ENCODE assay signal across 1 cellular context in genomic region chr14:23118506-23119361, GRCh38.
A peak's percentile ranks its signal among the peaks of the same experiment; 100 is the strongest.
TF ChIP-seq lines count a peak whose summit lies in the region.

CEBPE (minus strand) TSS chr14:23119255; CDS start chr14:23119091, 164 bp downstream.

TF ChIP-seq in HepG2, 621 proteins besides CTCF, POLR2A, EP300 and RAD21 (continued from another document and continues in another):
- peak; percentile 72; the same call in 1 of the 2 replicates for TF ChIP-seq BCL3 (CRISPR knock-in tag; IDR thresholded peaks at IDR 0.05)
- TF ChIP-seq ZNF710 (CRISPR knock-in tag; IDR thresholded peaks at IDR 0.05; ENCODE audit: borderline replicate concordance) = no peak
- TF ChIP-seq KLF6 (CRISPR knock-in tag; IDR thresholded peaks at IDR 0.05) = no peak
- no peak for TF ChIP-seq ZNF678 (CRISPR knock-in tag; IDR thresholded peaks at IDR 0.05)
- TF ChIP-seq SOX6 (IDR thresholded peaks at IDR 0.05) = no peak
- TF ChIP-seq SOX6 (CRISPR knock-in tag; IDR thresholded peaks at IDR 0.05) = no peak
- TF ChIP-seq ZNF121 (CRISPR knock-in tag; IDR thresholded peaks at IDR 0.05) = no peak
- no peak for TF ChIP-seq ZNF703 (CRISPR knock-in tag; IDR thresholded peaks at IDR 0.05; ENCODE audit: borderline replicate concordance)
- TF ChIP-seq ARID5B (CRISPR knock-in tag; IDR thresholded peaks at IDR 0.05) = no peak
- TF ChIP-seq ESRRA (CRISPR knock-in tag; IDR thresholded peaks at IDR 0.05; ENCODE audit: low read depth) = no peak
- TF ChIP-seq ZNF891 (CRISPR knock-in tag; IDR thresholded peaks at IDR 0.05) = 0 out of 2 replicates have a peak, but pooled peaks have one; percentile 41
- TF ChIP-seq PAWR (CRISPR knock-in tag; IDR thresholded peaks at IDR 0.05; ENCODE audit: borderline replicate concordance) = no peak
- TF ChIP-seq SPEN (CRISPR knock-in tag; IDR thresholded peaks at IDR 0.05; ENCODE audit: low read depth) = peak; percentile 54
- TF ChIP-seq TEAD3 (CRISPR knock-in tag; optimal IDR thresholded peaks at IDR 0.05; ENCODE audit: borderline replicate concordance) = no peak
- no peak for TF ChIP-seq ZBTB40 (IDR thresholded peaks at IDR 0.05)
- no peak for TF ChIP-seq ZBTB40 (CRISPR knock-in tag; IDR thresholded peaks at IDR 0.05)
- TF ChIP-seq ZBTB46 (CRISPR knock-in tag; IDR thresholded peaks at IDR 0.05; ENCODE audit: borderline replicate concordance) = no peak
- no peak for TF ChIP-seq ZFP41 (CRISPR knock-in tag; IDR thresholded peaks at IDR 0.05; ENCODE audit: borderline replicate concordance)
- no peak for TF ChIP-seq ZBTB39 (CRISPR knock-in tag; IDR thresholded peaks at IDR 0.05)
- peak; percentile 74 for TF ChIP-seq HIC2 (CRISPR knock-in tag; IDR thresholded peaks at IDR 0.05; ENCODE audit: low read depth)
- 0 out of 2 replicates have a peak, but pooled peaks have one; percentile 11 for TF ChIP-seq TEAD2 (CRISPR knock-in tag; IDR thresholded peaks at IDR 0.05)
- TF ChIP-seq ZNF777 (CRISPR knock-in tag; IDR thresholded peaks at IDR 0.05) = no peak
- no peak for TF ChIP-seq ZIK1 (CRISPR knock-in tag; IDR thresholded peaks at IDR 0.05; ENCODE audit: borderline replicate concordance, low read depth)
- TF ChIP-seq KLF13 (CRISPR knock-in tag; IDR thresholded peaks at IDR 0.05) = 0 out of 2 replicates have a peak, but pooled peaks have one; percentile 23
- no peak for TF ChIP-seq NCOA5 (CRISPR knock-in tag; IDR thresholded peaks at IDR 0.05)
- TF ChIP-seq NRL (CRISPR knock-in tag; IDR thresholded peaks at IDR 0.05; ENCODE audit: borderline replicate concordance) = peak; percentile 64; the same call in 1 of the 2 replicates
- no peak for TF ChIP-seq HBP1 (CRISPR knock-in tag; IDR thresholded peaks at IDR 0.05; ENCODE audit: low read depth)
- no peak for TF ChIP-seq U2AF2 (IDR thresholded peaks at IDR 0.05; ENCODE audit: low read depth, low read length)
- TF ChIP-seq FLYWCH1 (CRISPR knock-in tag; IDR thresholded peaks at IDR 0.05) = no peak
- no peak for TF ChIP-seq ZFP36L1 (CRISPR knock-in tag; IDR thresholded peaks at IDR 0.05)
- TF ChIP-seq ZBTB42 (CRISPR knock-in tag; IDR thresholded peaks at IDR 0.05) = no peak
